8 cellular contexts compared by ENCODE assay signal in genomic region chr3:3178498-3179328, GRCh38. TPM values are rescaled to one million over a fixed set of nuclear protein-coding genes. Genes with fewer than 3 reads are reported as not detected.
DNase-seq lines count a peak whose midpoint lies in the region; ATAC-seq, FAIRE-seq and TF ChIP-seq lines count a peak whose summit lies in the region.

No MANE protein-coding gene starts in this region.

- TSS peak; percentile 66 for BruUV-seq in Calu3 (replicated peaks; lab: Mats Ljungman, UMichigan)

- H3K9me3 ChIP-seq in astrocyte (ENCODE audit: insufficient read depth, low read depth, low read length) = no peaks in the 10 kb centered on the region

- peaks cover 14% of the 10 kb centered on the region for H3K4me1 Mint-ChIP-seq in Calu3 (ENCODE audit: low read depth, unreplicated experiment)
- H3K4me1 Mint-ChIP-seq in astrocyte (ENCODE audit: low read depth, unreplicated experiment) = peaks cover 9% of the 10 kb centered on the region
- peaks cover 25% of the 10 kb centered on the region for H3K4me1 Mint-ChIP-seq in memory B cell

- intact Hi-C loops in Calu3 (cut with micrococcal nuclease; ENCODE audit: unreplicated experiment) = no loop called here

- H3K4me3 Mint-ChIP-seq in Calu3 (ENCODE audit: low read depth, unreplicated experiment) (peak overlapping the region; percentile 79), astrocyte (ENCODE audit: unreplicated experiment) (peak overlapping the region; percentile 93), memory B cell (peak overlapping the region; percentile 92)

- H3K9ac ChIP-seq in astrocyte (ENCODE audit: low read length) = peak overlapping the region; percentile 91

- H3K4me2 ChIP-seq in astrocyte (ENCODE audit: low read length) = peak overlapping the region; percentile 95

- CTCF ChIA-PET in Calu3 (lab: Charles Lee) = interaction anchor here (0.8 kb wide), 1 partner anchor 21 kb away, joined by 3 read pairs; no protein-coding TSS in a partner anchor

- H3K27ac Mint-ChIP-seq in Calu3 (ENCODE audit: unreplicated experiment) = no peak overlapping the region
- H3K27ac Mint-ChIP-seq in astrocyte (ENCODE audit: unreplicated experiment) = no peak overlapping the region
- peak overlapping the region; percentile 87 for H3K27ac Mint-ChIP-seq in memory B cell

- no peak for TF ChIP-seq CTCF in Calu3 (IDR thresholded peaks at IDR 0.05; ENCODE audit: unreplicated experiment)
- no peak for TF ChIP-seq CTCF in astrocyte (IDR thresholded peaks at IDR 0.05; ENCODE audit: insufficient read depth, low read depth, low read length)

- peaks cover 2% of the 10 kb centered on the region for H3K36me3 ChIP-seq in astrocyte (ENCODE audit: insufficient read depth, low read length)

- H2AFZ ChIP-seq in astrocyte (ENCODE audit: low read depth, low read length) = peak overlapping the region; percentile 92

- peaks cover 21% of the 10 kb centered on the region for H3K27me3 Mint-ChIP-seq in Calu3 (ENCODE audit: unreplicated experiment)
- H3K27me3 Mint-ChIP-seq in astrocyte (ENCODE audit: low read depth, unreplicated experiment) = peaks cover 13% of the 10 kb centered on the region
- peaks cover 1% of the 10 kb centered on the region for H3K27me3 Mint-ChIP-seq in memory B cell

- H4K20me1 ChIP-seq in astrocyte (ENCODE audit: insufficient read depth, low read length) = peaks cover 14% of the 10 kb centered on the region

- DNase-seq in Calu3 (no peak), astrocyte (ENCODE audit: low read depth) (no peak), memory B cell (ENCODE audit: low spot score in 2 of 2) (no peak), SIG-M5 (lab: John Stamatoyannopoulos, UW) (no peak), GM03348 (ENCODE audit: low spot score) (no peak), C1 segment of cervical spinal cord (lab: John Stamatoyannopoulos, UW) (no peak)
- DNase-seq in effector CD8-positive, alpha-beta T cell (lab: John Stamatoyannopoulos, UW) = no peak

- peak overlapping the region; percentile 90 for H3K4me3 ChIP-seq in astrocyte (ENCODE audit: insufficient read depth, low read depth, low read length)

- peak; percentile 8 for ATAC-seq in HG02938 (IDR thresholded peaks at IDR 0.05; ENCODE audit: unreplicated experiment)
- peak; percentile 5 for ATAC-seq in memory B cell (ENCODE audit: low read depth)

- peaks cover 42% of the 10 kb centered on the region for H3K79me2 ChIP-seq in astrocyte (ENCODE audit: insufficient read depth, low read length)

- H3K9me3 Mint-ChIP-seq in Calu3 (ENCODE audit: low read depth, unreplicated experiment) = no peaks in the 10 kb centered on the region
- no peaks in the 10 kb centered on the region for H3K9me3 Mint-ChIP-seq in astrocyte (ENCODE audit: unreplicated experiment)
- no peaks in the 10 kb centered on the region for H3K9me3 Mint-ChIP-seq in memory B cell

- FAIRE-seq in astrocyte (lab: Jason Lieb, UNC) = no peak

- H3K4me1 ChIP-seq in astrocyte (ENCODE audit: insufficient read depth, low read length) = peaks cover 13% of the 10 kb centered on the region

- H3K36me3 Mint-ChIP-seq in Calu3 (ENCODE audit: insufficient read depth, unreplicated experiment) = peaks cover 19% of the 10 kb centered on the region
- H3K36me3 Mint-ChIP-seq in astrocyte (ENCODE audit: low read depth, unreplicated experiment) = no peaks in the 10 kb centered on the region
- peaks cover 8% of the 10 kb centered on the region for H3K36me3 Mint-ChIP-seq in memory B cell

- H3K27me3 ChIP-seq in astrocyte (ENCODE audit: insufficient read depth, low read length) = no peaks in the 10 kb centered on the region

- peak overlapping the region; percentile 77 for H3K27ac ChIP-seq in astrocyte (ENCODE audit: low read depth, low read length)

RNA-seq across cellular contexts. Expression of gene CRBN, which starts 0.8 kb away (rescaled TPM):
- total RNA-seq in Calu3 (2022) (24.8 and 31.6 TPM in 2 replicates), astrocyte (26.1 and 28.2 TPM in 2 replicates)

RNA-seq across cellular contexts. Expression of gene TRNT1, which starts 52.0 kb away (rescaled TPM):
- total RNA-seq in Calu3 (2022) = 35.1 and 35.6 TPM in 2 replicates
- 16.0 and 17.4 TPM in 2 replicates for total RNA-seq in astrocyte
